In the genomic region with DNA sequence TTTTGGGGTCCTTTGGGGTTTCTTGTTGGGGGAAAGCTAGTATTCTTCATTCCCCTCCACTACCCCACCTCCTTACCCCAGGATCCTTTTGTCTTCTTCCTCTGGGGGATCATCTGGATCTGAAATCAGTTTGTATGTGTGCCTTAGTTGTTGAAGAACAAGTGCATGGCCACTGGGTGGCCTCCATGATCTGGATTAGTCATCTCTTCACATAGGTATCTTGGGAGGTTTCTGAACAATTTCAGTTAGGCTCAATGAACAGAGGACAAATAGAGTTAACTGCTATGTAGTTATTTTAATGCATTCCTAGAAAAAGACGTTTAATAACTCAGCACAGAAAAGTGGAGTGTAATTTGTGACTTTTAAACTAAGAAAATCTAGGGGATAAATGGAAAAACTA, we compare ENCODE assay signal across 8 cellular contexts. TPM values are rescaled to one million over a fixed set of nuclear protein-coding genes. Genes with fewer than 3 reads are reported as not detected.
DNase-seq lines count a peak whose midpoint lies in the region; ATAC-seq and TF ChIP-seq lines count a peak whose summit lies in the region.

No MANE protein-coding gene starts in this region.

- H3K27ac Mint-ChIP-seq in activated CD8-positive, alpha-beta T cell treated with anti-CD3 and anti-CD28 coated beads for 36 hours = no peak overlapping the region
- no peak overlapping the region for H3K27ac Mint-ChIP-seq in activated CD8-positive, alpha-beta T cell treated with anti-CD3 and anti-CD28 coated beads, Interleukin-2, amount 10 ng/mL, durations not matched to agents 7 days and 5 days
- H3K27ac Mint-ChIP-seq in WTC11 (no peak overlapping the region), nephron progenitor cell (no peak overlapping the region)
- no peak overlapping the region for H3K27ac Mint-ChIP-seq in naive thymus-derived CD8-positive, alpha-beta T cell

- ATAC-seq in activated CD8-positive, alpha-beta T cell treated with anti-CD3 and anti-CD28 coated beads for 36 hours = no peak
- no peak for ATAC-seq in activated CD8-positive, alpha-beta T cell treated with anti-CD3 and anti-CD28 coated beads, Interleukin-2, amount 10 ng/mL, durations not matched to agents 7 days and 5 days
- ATAC-seq in HG03439 (IDR thresholded peaks at IDR 0.05; ENCODE audit: unreplicated experiment) (peak; percentile 52), WTC11 (peak; percentile 91), HG03097 (IDR thresholded peaks at IDR 0.05; ENCODE audit: low FRiP score, unreplicated experiment) (no peak)
- no peak for ATAC-seq in naive thymus-derived CD8-positive, alpha-beta T cell

- peak; percentile 43 for DNase-seq in activated CD8-positive, alpha-beta T cell treated with anti-CD3 and anti-CD28 coated beads for 36 hours
- no peak for DNase-seq in activated CD8-positive, alpha-beta T cell treated with anti-CD3 and anti-CD28 coated beads, Interleukin-2, amount 10 ng/mL, durations not matched to agents 7 days and 5 days
- DNase-seq in WTC11 (ENCODE audit: low spot score) (peak; percentile 20), nephron progenitor cell (no peak), islet precursor cell (no peak)
- no peak for DNase-seq in naive thymus-derived CD8-positive, alpha-beta T cell

- POLR2A ChIA-PET in activated CD8-positive, alpha-beta T cell treated with anti-CD3 and anti-CD28 coated beads for 36 hours (lab: Charles Lee) = no interaction called here
- POLR2A ChIA-PET in activated CD8-positive, alpha-beta T cell treated with anti-CD3 and anti-CD28 coated beads, Interleukin-2, amount 10 ng/mL, durations not matched to agents 7 days and 5 days (lab: Charles Lee) = no interaction called here
- POLR2A ChIA-PET in WTC11 (lab: Charles Lee) = no interaction called here
- POLR2A ChIA-PET in naive thymus-derived CD8-positive, alpha-beta T cell (lab: Charles Lee) = no interaction called here

- no peak overlapping the region for H3K4me3 Mint-ChIP-seq in activated CD8-positive, alpha-beta T cell treated with anti-CD3 and anti-CD28 coated beads for 36 hours
- no peak overlapping the region for H3K4me3 Mint-ChIP-seq in activated CD8-positive, alpha-beta T cell treated with anti-CD3 and anti-CD28 coated beads, Interleukin-2, amount 10 ng/mL, durations not matched to agents 7 days and 5 days
- H3K4me3 Mint-ChIP-seq in WTC11 = no peak overlapping the region
- no peak overlapping the region for H3K4me3 Mint-ChIP-seq in nephron progenitor cell
- H3K4me3 Mint-ChIP-seq in naive thymus-derived CD8-positive, alpha-beta T cell = no peak overlapping the region

- no peaks in the 10 kb centered on the region for H3K36me3 Mint-ChIP-seq in activated CD8-positive, alpha-beta T cell treated with anti-CD3 and anti-CD28 coated beads for 36 hours (ENCODE audit: low read depth)
- no peaks in the 10 kb centered on the region for H3K36me3 Mint-ChIP-seq in activated CD8-positive, alpha-beta T cell treated with anti-CD3 and anti-CD28 coated beads, Interleukin-2, amount 10 ng/mL, durations not matched to agents 7 days and 5 days (ENCODE audit: low read depth)
- no peaks in the 10 kb centered on the region for H3K36me3 Mint-ChIP-seq in WTC11
- no peaks in the 10 kb centered on the region for H3K36me3 Mint-ChIP-seq in nephron progenitor cell (ENCODE audit: low read depth)
- no peaks in the 10 kb centered on the region for H3K36me3 Mint-ChIP-seq in naive thymus-derived CD8-positive, alpha-beta T cell

- H3K27me3 Mint-ChIP-seq in activated CD8-positive, alpha-beta T cell treated with anti-CD3 and anti-CD28 coated beads for 36 hours = peaks cover 17% of the 10 kb centered on the region
- peaks cover 24% of the 10 kb centered on the region for H3K27me3 Mint-ChIP-seq in activated CD8-positive, alpha-beta T cell treated with anti-CD3 and anti-CD28 coated beads, Interleukin-2, amount 10 ng/mL, durations not matched to agents 7 days and 5 days (ENCODE audit: low read depth)
- no peaks in the 10 kb centered on the region for H3K27me3 Mint-ChIP-seq in WTC11 (ENCODE audit: low read depth)
- H3K27me3 Mint-ChIP-seq in nephron progenitor cell (ENCODE audit: low read depth, poor library complexity) = peaks cover 19% of the 10 kb centered on the region
- peaks cover 14 to 67% (median 26%) of the 10 kb centered on the region in 5 donors for H3K27me3 Mint-ChIP-seq in naive thymus-derived CD8-positive, alpha-beta T cell

- no peak for TF ChIP-seq CTCF in activated CD8-positive, alpha-beta T cell treated with anti-CD3 and anti-CD28 coated beads for 36 hours (IDR thresholded peaks at IDR 0.05)
- TF ChIP-seq CTCF in WTC11 (IDR thresholded peaks at IDR 0.05) (no peak), nephron progenitor cell (IDR thresholded peaks at IDR 0.05) (peak; percentile 8)

- H3K9me3 Mint-ChIP-seq in activated CD8-positive, alpha-beta T cell treated with anti-CD3 and anti-CD28 coated beads for 36 hours = no peaks in the 10 kb centered on the region
- H3K9me3 Mint-ChIP-seq in activated CD8-positive, alpha-beta T cell treated with anti-CD3 and anti-CD28 coated beads, Interleukin-2, amount 10 ng/mL, durations not matched to agents 7 days and 5 days (ENCODE audit: insufficient read depth) = no peaks in the 10 kb centered on the region
- H3K9me3 Mint-ChIP-seq in WTC11 = no peaks in the 10 kb centered on the region
- no peaks in the 10 kb centered on the region for H3K9me3 Mint-ChIP-seq in nephron progenitor cell
- no peaks in the 10 kb centered on the region for H3K9me3 Mint-ChIP-seq in naive thymus-derived CD8-positive, alpha-beta T cell

- CTCF ChIA-PET in activated CD8-positive, alpha-beta T cell treated with anti-CD3 and anti-CD28 coated beads for 36 hours (lab: Charles Lee) = no interaction called here
- CTCF ChIA-PET in activated CD8-positive, alpha-beta T cell treated with anti-CD3 and anti-CD28 coated beads, Interleukin-2, amount 10 ng/mL, durations not matched to agents 7 days and 5 days (lab: Charles Lee) = no interaction called here
- CTCF ChIA-PET in WTC11 (lab: Charles Lee) = no interaction called here

- no peaks in the 10 kb centered on the region for H3K4me1 Mint-ChIP-seq in activated CD8-positive, alpha-beta T cell treated with anti-CD3 and anti-CD28 coated beads for 36 hours (ENCODE audit: low read depth)
- no peaks in the 10 kb centered on the region for H3K4me1 Mint-ChIP-seq in activated CD8-positive, alpha-beta T cell treated with anti-CD3 and anti-CD28 coated beads, Interleukin-2, amount 10 ng/mL, durations not matched to agents 7 days and 5 days (ENCODE audit: low read depth)
- H3K4me1 Mint-ChIP-seq in WTC11 (no peaks in the 10 kb centered on the region), nephron progenitor cell (no peaks in the 10 kb centered on the region)
- peaks cover 0 to 2% (median 0%) of the 10 kb centered on the region in 4 donors for H3K4me1 Mint-ChIP-seq in naive thymus-derived CD8-positive, alpha-beta T cell

- intact Hi-C loops in activated CD8-positive, alpha-beta T cell treated with anti-CD3 and anti-CD28 coated beads for 36 hours (cut with micrococcal nuclease) = no loop called here

TF ChIP-seq in WTC11, 78 proteins besides CTCF, POLR2A, EP300 and RAD21 (continues in another document):
- TF ChIP-seq, protein P1, sequence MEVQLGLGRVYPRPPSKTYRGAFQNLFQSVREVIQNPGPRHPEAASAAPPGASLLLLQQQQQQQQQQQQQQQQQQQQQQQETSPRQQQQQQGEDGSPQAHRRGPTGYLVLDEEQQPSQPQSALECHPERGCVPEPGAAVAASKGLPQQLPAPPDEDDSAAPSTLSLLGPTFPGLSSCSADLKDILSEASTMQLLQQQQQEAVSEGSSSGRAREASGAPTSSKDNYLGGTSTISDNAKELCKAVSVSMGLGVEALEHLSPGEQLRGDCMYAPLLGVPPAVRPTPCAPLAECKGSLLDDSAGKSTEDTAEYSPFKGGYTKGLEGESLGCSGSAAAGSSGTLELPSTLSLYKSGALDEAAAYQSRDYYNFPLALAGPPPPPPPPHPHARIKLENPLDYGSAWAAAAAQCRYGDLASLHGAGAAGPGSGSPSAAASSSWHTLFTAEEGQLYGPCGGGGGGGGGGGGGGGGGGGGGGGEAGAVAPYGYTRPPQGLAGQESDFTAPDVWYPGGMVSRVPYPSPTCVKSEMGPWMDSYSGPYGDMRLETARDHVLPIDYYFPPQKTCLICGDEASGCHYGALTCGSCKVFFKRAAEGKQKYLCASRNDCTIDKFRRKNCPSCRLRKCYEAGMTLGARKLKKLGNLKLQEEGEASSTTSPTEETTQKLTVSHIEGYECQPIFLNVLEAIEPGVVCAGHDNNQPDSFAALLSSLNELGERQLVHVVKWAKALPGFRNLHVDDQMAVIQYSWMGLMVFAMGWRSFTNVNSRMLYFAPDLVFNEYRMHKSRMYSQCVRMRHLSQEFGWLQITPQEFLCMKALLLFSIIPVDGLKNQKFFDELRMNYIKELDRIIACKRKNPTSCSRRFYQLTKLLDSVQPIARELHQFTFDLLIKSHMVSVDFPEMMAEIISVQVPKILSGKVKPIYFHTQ (CRISPR knock-in tag; IDR thresholded peaks at IDR 0.05) = no peak
- TF ChIP-seq FOXK1 (CRISPR knock-in tag; IDR thresholded peaks at IDR 0.05) = no peak
- no peak for TF ChIP-seq FOXP1 (CRISPR knock-in tag; IDR thresholded peaks at IDR 0.05; ENCODE audit: borderline replicate concordance)
- no peak for TF ChIP-seq ZNF423 (CRISPR knock-in tag; IDR thresholded peaks at IDR 0.05)
- no peak for TF ChIP-seq ZNF263 (CRISPR knock-in tag; IDR thresholded peaks at IDR 0.05; ENCODE audit: low read depth)
- TF ChIP-seq CBFB (CRISPR knock-in tag; IDR thresholded peaks at IDR 0.05; ENCODE audit: low read depth) = no peak
- no peak for TF ChIP-seq ZNF121 (CRISPR knock-in tag; IDR thresholded peaks at IDR 0.05)
- TF ChIP-seq, protein P2, sequence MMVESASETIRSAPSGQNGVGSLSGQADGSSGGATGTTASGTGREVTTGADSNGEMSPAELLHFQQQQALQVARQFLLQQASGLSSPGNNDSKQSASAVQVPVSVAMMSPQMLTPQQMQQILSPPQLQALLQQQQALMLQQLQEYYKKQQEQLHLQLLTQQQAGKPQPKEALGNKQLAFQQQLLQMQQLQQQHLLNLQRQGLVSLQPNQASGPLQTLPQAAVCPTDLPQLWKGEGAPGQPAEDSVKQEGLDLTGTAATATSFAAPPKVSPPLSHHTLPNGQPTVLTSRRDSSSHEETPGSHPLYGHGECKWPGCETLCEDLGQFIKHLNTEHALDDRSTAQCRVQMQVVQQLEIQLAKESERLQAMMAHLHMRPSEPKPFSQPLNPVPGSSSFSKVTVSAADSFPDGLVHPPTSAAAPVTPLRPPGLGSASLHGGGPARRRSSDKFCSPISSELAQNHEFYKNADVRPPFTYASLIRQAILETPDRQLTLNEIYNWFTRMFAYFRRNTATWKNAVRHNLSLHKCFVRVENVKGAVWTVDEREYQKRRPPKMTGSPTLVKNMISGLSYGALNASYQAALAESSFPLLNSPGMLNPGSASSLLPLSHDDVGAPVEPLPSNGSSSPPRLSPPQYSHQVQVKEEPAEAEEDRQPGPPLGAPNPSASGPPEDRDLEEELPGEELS (CRISPR knock-in tag; IDR thresholded peaks at IDR 0.05) = no peak

RNA-seq across cellular contexts. Expression of gene VWA5A, which starts 7.1 kb away (rescaled TPM):
- total RNA-seq in activated CD8-positive, alpha-beta T cell treated with anti-CD3 and anti-CD28 coated beads for 36 hours = 1 to 10 TPM; 4.4 TPM
- total RNA-seq in activated CD8-positive, alpha-beta T cell treated with anti-CD3 and anti-CD28 coated beads, Interleukin-2, amount 10 ng/mL, durations not matched to agents 7 days and 5 days = 1 to 10 TPM; 3.3 to 3.8 TPM
- 19.5 to 26.0 TPM (median 23.1 TPM) in 3 replicates for total RNA-seq in WTC11 (2021)
- total RNA-seq in naive thymus-derived CD8-positive, alpha-beta T cell = 1 to 10 TPM; 7.9 to 8.9 TPM
- 10 to 100 TPM in 1 of 3 donors, 1 to 10 TPM in 2; 5.8 to 10.8 (median 9.1) TPM for polyA plus RNA-seq in naive thymus-derived CD8-positive, alpha-beta T cell

Comparison
In these comparisons a context has a peak if more than half of its experiments do, and no peak if none do; other contexts are left out.
1. DNase-seq: peak in activated CD8-positive, alpha-beta T cell treated with anti-CD3 and anti-CD28 coated beads for 36 hours (single experiment) and WTC11 (single experiment); none in activated CD8-positive, alpha-beta T cell treated with anti-CD3 and anti-CD28 coated beads, Interleukin-2, amount 10 ng/mL, durations not matched to agents 7 days and 5 days (single experiment), nephron progenitor cell (single experiment), naive thymus-derived CD8-positive, alpha-beta T cell (0 of 10) and islet precursor cell (single experiment).
2. ATAC-seq: peak in HG03439 (single experiment) and WTC11 (single experiment); none in activated CD8-positive, alpha-beta T cell treated with anti-CD3 and anti-CD28 coated beads for 36 hours (single experiment), activated CD8-positive, alpha-beta T cell treated with anti-CD3 and anti-CD28 coated beads, Interleukin-2, amount 10 ng/mL, durations not matched to agents 7 days and 5 days (single experiment), HG03097 (single experiment) and naive thymus-derived CD8-positive, alpha-beta T cell (0 of 2).